In genomic region chr3:155983834-155984474, GRCh38 we compare ENCODE assay signal across 1 cellular context.
TF ChIP-seq lines count a peak whose summit lies in the region.

No MANE protein-coding gene starts in this region.

TF ChIP-seq in IMR-90, 13 proteins besides CTCF, POLR2A, EP300 and RAD21 (continued from another document):
- TF ChIP-seq MXI1 (IDR thresholded peaks at IDR 0.05; ENCODE audit: borderline replicate concordance, low read depth, low read length): no peak
- TF ChIP-seq BHLHE40 (IDR thresholded peaks at IDR 0.05; ENCODE audit: low read depth, low read length): no peak
- TF ChIP-seq MAZ (IDR thresholded peaks at IDR 0.05; ENCODE audit: borderline replicate concordance, low read depth, low read length): no peak
- TF ChIP-seq RCOR1 (IDR thresholded peaks at IDR 0.05; ENCODE audit: insufficient replicate concordance, low read length): no peak
- no peak for TF ChIP-seq CHD1 (IDR thresholded peaks at IDR 0.05; ENCODE audit: low read depth, low read length)
- TF ChIP-seq RFX5 (IDR thresholded peaks at IDR 0.05; ENCODE audit: low read depth, low read length): no peak
- TF ChIP-seq NFE2L2 (IDR thresholded peaks at IDR 0.05; ENCODE audit: low read depth, low read length): no peak
